Comparison of ENCODE assay signal across 8 cellular contexts in the genomic region with DNA sequence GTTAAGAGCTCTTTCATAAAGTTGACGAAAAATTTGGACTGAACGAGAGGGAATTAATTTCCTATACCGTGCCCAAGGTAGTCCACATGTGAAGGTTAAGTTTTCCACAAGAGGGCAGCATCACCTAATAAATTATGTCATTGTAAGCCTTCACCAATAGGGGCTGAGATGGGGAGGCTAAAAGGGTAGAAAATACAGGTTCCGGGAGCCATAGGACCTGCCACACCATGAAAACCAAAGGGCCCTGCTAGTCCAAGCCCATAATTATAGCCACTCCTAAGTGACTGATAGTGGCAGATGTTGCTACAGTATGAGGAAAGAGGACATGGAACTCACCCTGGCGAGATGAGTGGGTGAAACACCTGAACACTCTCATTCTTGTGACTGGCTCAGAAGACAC.
DNase-seq lines count a peak whose midpoint lies in the region; ATAC-seq and TF ChIP-seq lines count a peak whose summit lies in the region.

No MANE protein-coding gene starts in this region.

- WGBS in mesendoderm (ENCODE audit: extremely low coverage, insufficient coverage, low lambda C conversion rate), result no CpG with 5 or more reads among the region's 5 CpGs

- H3K4me1 ChIP-seq in OCI-LY7 (ENCODE audit: insufficient read depth, low read length, poor library complexity, severe bottlenecking) (no peaks in the 10 kb centered on the region), colonic mucosa (no peaks in the 10 kb centered on the region), mesendoderm (ENCODE audit: control insufficient read depth, low read depth, low read length) (no peaks in the 10 kb centered on the region)

- peak; percentile 73 for TF ChIP-seq CTCF in OCI-LY7 (conservative IDR thresholded peaks at IDR 0.05; ENCODE audit: low read length)
- peak; percentile 58 for TF ChIP-seq CTCF in colonic mucosa (IDR thresholded peaks at IDR 0.05)

- H3K27me3 ChIP-seq in colonic mucosa (no peaks in the 10 kb centered on the region), mesendoderm (ENCODE audit: insufficient read depth, low read length, poor library complexity) (no peaks in the 10 kb centered on the region)

- intact Hi-C loops in OCI-LY7 (cut with micrococcal nuclease; ENCODE audit: unreplicated experiment) (loop anchor here (5.0 to 10.0 kb wide), 3 partner anchors 213 to 1573 kb away; no protein-coding TSS in a partner anchor), colonic mucosa (cut with DNase I) (loop anchor here (5.0 kb wide), 3 partner anchors 210 to 295 kb away; no protein-coding TSS in a partner anchor)

- H3K79me1 ChIP-seq in mesendoderm (ENCODE audit: low read length), result no peaks in the 10 kb centered on the region

- no peaks in the 10 kb centered on the region for H3K9me2 ChIP-seq in OCI-LY7 (ENCODE audit: insufficient read depth, low read length)

- H3K4me2 ChIP-seq in OCI-LY7 (ENCODE audit: low read length) (no peak overlapping the region), mesendoderm (ENCODE audit: low read length) (no peak overlapping the region)

- H3K18ac ChIP-seq in mesendoderm (ENCODE audit: low read length), result no peak overlapping the region

- H3K4me3 ChIP-seq in OCI-LY7 (ENCODE audit: low read depth, low read length, poor library complexity, severe bottlenecking) (no peak overlapping the region), colonic mucosa (no peak overlapping the region), mesendoderm (ENCODE audit: low read length) (no peak overlapping the region)

- H3K36me3 ChIP-seq in OCI-LY7 (ENCODE audit: insufficient read depth, low read length) (no peaks in the 10 kb centered on the region), colonic mucosa (no peaks in the 10 kb centered on the region), mesendoderm (ENCODE audit: control insufficient read depth, insufficient read depth, low read length) (no peaks in the 10 kb centered on the region)

- CTCF ChIA-PET in OCI-LY7 (lab: Charles Lee; ENCODE audit: unreplicated experiment), result no interaction called here

- no peaks in the 10 kb centered on the region for H4K20me1 ChIP-seq in OCI-LY7 (ENCODE audit: insufficient read depth, low read length)

- H3K23ac ChIP-seq in mesendoderm (ENCODE audit: low read length), result no peak overlapping the region

- no peak overlapping the region for H3K4ac ChIP-seq in mesendoderm (ENCODE audit: low read depth, low read length)

- H3K9ac ChIP-seq in colonic mucosa (ENCODE audit: low read depth in 2 of 2, low read length in 2 of 2) (no peak overlapping the region), mesendoderm (ENCODE audit: low read length) (no peak overlapping the region)

- no peaks in the 10 kb centered on the region for H3K79me2 ChIP-seq in OCI-LY7 (ENCODE audit: insufficient read depth, low read depth, low read length)
- no peaks in the 10 kb centered on the region for H3K79me2 ChIP-seq in mesendoderm (ENCODE audit: control insufficient read depth, insufficient read depth, low read length)

- POLR2A ChIA-PET in OCI-LY7 (lab: Charles Lee), result interaction anchor here (0.6 kb wide), 1 partner anchor 578 kb away, joined by 5 read pairs; no protein-coding TSS in a partner anchor

- no peak overlapping the region for H4K8ac ChIP-seq in mesendoderm (ENCODE audit: low read depth, low read length)

- H3K27ac ChIP-seq in OCI-LY7 (ENCODE audit: low read depth, low read length, poor library complexity, severe bottlenecking), result no peak overlapping the region
- H3K27ac ChIP-seq in colonic mucosa, result no peak overlapping the region
- H3K27ac ChIP-seq in mesendoderm (ENCODE audit: low read depth, low read length), result no peak overlapping the region

- no peak overlapping the region for H4K5ac ChIP-seq in mesendoderm (ENCODE audit: low read length)

- H2AK5ac ChIP-seq in mesendoderm (ENCODE audit: low read length), result no peak overlapping the region

- ATAC-seq in GM19372 (IDR thresholded peaks at IDR 0.05; ENCODE audit: low read depth, unreplicated experiment) (peak; percentile 75), HG03469 (IDR thresholded peaks at IDR 0.05; ENCODE audit: unreplicated experiment) (peak; percentile 44), GM21737 (IDR thresholded peaks at IDR 0.05; ENCODE audit: unreplicated experiment) (no peak)

- peak; percentile 36 for DNase-seq in SKM-1 treated with dmso at 0.1 percent for 144 hours (lab: John Stamatoyannopoulos, UW; ENCODE audit: unreplicated experiment)
- DNase-seq in SKM-1 (lab: John Stamatoyannopoulos, UW; ENCODE audit: unreplicated experiment), result no peak
- DNase-seq in OCI-LY7 (ENCODE audit: low spot score), result peak; percentile 55
- DNase-seq in colonic mucosa, result peak; percentile 21
- peak; percentile 72 for DNase-seq in mesendoderm

- no peak overlapping the region for H2BK15ac ChIP-seq in mesendoderm (replicated peaks; ENCODE audit: low read depth)

- no peaks in the 10 kb centered on the region for H3K9me3 ChIP-seq in OCI-LY7 (ENCODE audit: low read length)
- no peaks in the 10 kb centered on the region for H3K9me3 ChIP-seq in colonic mucosa

- H3K56ac ChIP-seq in mesendoderm (ENCODE audit: low read length), result no peak overlapping the region

- H2BK120ac ChIP-seq in mesendoderm (ENCODE audit: low read depth, low read length), result no peak overlapping the region

- no TSS peak for BruUV-seq in OCI-LY7 (replicated peaks; lab: Mats Ljungman, UMichigan)

- H2AFZ ChIP-seq in OCI-LY7 (ENCODE audit: low read length), result no peak overlapping the region

- no peak overlapping the region for H2BK5ac ChIP-seq in mesendoderm (ENCODE audit: low read length)
